Comparison of ENCODE assay signal across 15 cellular contexts in genomic region chr10:119495061-119495505, GRCh38. TPM values are rescaled to one million over a fixed set of nuclear protein-coding genes. Genes with fewer than 3 reads are reported as not detected.
A peak's percentile ranks its signal among the peaks of the same experiment; 100 is the strongest.
DNase-seq lines count a peak whose midpoint lies in the region; ATAC-seq and TF ChIP-seq lines count a peak whose summit lies in the region.
"Had no signal": no experiment of that assay in that cellular context is flagged by ENCODE, and none has a peak within 500 bp of the region (broad histone marks: within the 10 kb centered on the region; RNA-seq: fewer than 3 reads in every experiment).

No MANE protein-coding gene starts in this region.

- peak overlapping the region; percentile 72 for H3K27ac Mint-ChIP-seq in activated T-cell treated with anti-CD3 and anti-CD28 coated beads, Interleukin-2, amount 50 U/mL, for 24 hours
- no peak overlapping the region for H3K27ac Mint-ChIP-seq in activated T-cell treated with anti-CD3 and anti-CD28 coated beads, Interleukin-2, amount 50 U/mL, for 72 hours
- H3K27ac Mint-ChIP-seq in T-helper 17 cell (peak overlapping the region; percentile 84), glutamatergic neuron (ENCODE audit: unreplicated experiment) (peak overlapping the region; percentile 8)

- H3K27me3 Mint-ChIP-seq in activated T-cell treated with anti-CD3 and anti-CD28 coated beads, Interleukin-2, amount 50 U/mL, for 24 hours: no peaks in the 10 kb centered on the region
- H3K27me3 Mint-ChIP-seq in activated T-cell treated with anti-CD3 and anti-CD28 coated beads, Interleukin-2, amount 50 U/mL, for 72 hours (ENCODE audit: low read depth): no peaks in the 10 kb centered on the region
- H3K27me3 Mint-ChIP-seq in T-helper 17 cell (no peaks in the 10 kb centered on the region), glutamatergic neuron (ENCODE audit: unreplicated experiment) (no peaks in the 10 kb centered on the region)

- H3K9ac ChIP-seq in subcutaneous abdominal adipose tissue (ENCODE audit: low read length in 5 of 5): no peak overlapping the region

- peaks cover 33% of the 10 kb centered on the region for H3K36me3 Mint-ChIP-seq in activated T-cell treated with anti-CD3 and anti-CD28 coated beads, Interleukin-2, amount 50 U/mL, for 24 hours (ENCODE audit: low read depth)
- peaks cover 0 to 7% of the 10 kb centered on the region in 2 donors for H3K36me3 Mint-ChIP-seq in activated T-cell treated with anti-CD3 and anti-CD28 coated beads, Interleukin-2, amount 50 U/mL, for 72 hours (ENCODE audit: insufficient read depth in 2 of 2)
- H3K36me3 Mint-ChIP-seq in T-helper 17 cell (ENCODE audit: low read depth) (no peaks in the 10 kb centered on the region), glutamatergic neuron (ENCODE audit: unreplicated experiment) (no peaks in the 10 kb centered on the region)

- H3K4me1 Mint-ChIP-seq in activated T-cell treated with anti-CD3 and anti-CD28 coated beads, Interleukin-2, amount 50 U/mL, for 24 hours (ENCODE audit: low read depth): peaks cover 85% of the 10 kb centered on the region
- H3K4me1 Mint-ChIP-seq in activated T-cell treated with anti-CD3 and anti-CD28 coated beads, Interleukin-2, amount 50 U/mL, for 72 hours (ENCODE audit: low read depth): peaks cover 83% of the 10 kb centered on the region
- H3K4me1 Mint-ChIP-seq in T-helper 17 cell (peaks cover 37% of the 10 kb centered on the region), glutamatergic neuron (ENCODE audit: low read depth, unreplicated experiment) (peaks cover 13% of the 10 kb centered on the region)

- H3K9me3 Mint-ChIP-seq in activated T-cell treated with anti-CD3 and anti-CD28 coated beads, Interleukin-2, amount 50 U/mL, for 24 hours: no peaks in the 10 kb centered on the region
- no peaks in the 10 kb centered on the region for H3K9me3 Mint-ChIP-seq in activated T-cell treated with anti-CD3 and anti-CD28 coated beads, Interleukin-2, amount 50 U/mL, for 72 hours
- peaks cover 7% of the 10 kb centered on the region for H3K9me3 Mint-ChIP-seq in glutamatergic neuron (ENCODE audit: unreplicated experiment)

- peaks cover 0 to 12% (median 0%) of the 10 kb centered on the region in 5 donors for H3K36me3 ChIP-seq in subcutaneous abdominal adipose tissue (ENCODE audit: control insufficient read depth in 5 of 5, insufficient read depth in 5 of 5, low read length in 5 of 5)
- H3K36me3 ChIP-seq: ovary had no signal

- TF ChIP-seq CTCF in glutamatergic neuron (IDR thresholded peaks at IDR 0.05; ENCODE audit: partially characterized antibody, unreplicated experiment): no peak

- H3K9me3 ChIP-seq in T-helper 17 cell (ENCODE audit: control insufficient read depth, low read length, poor library complexity, severe bottlenecking): no peaks in the 10 kb centered on the region
- H3K9me3 ChIP-seq in subcutaneous abdominal adipose tissue (ENCODE audit: control insufficient read depth in 5 of 5, low read length in 5 of 5): no peaks in the 10 kb centered on the region
- H3K9me3 ChIP-seq: ovary, testis had no signal

- no peaks in the 10 kb centered on the region for H3K27me3 ChIP-seq in subcutaneous abdominal adipose tissue (ENCODE audit: control insufficient read depth in 5 of 5, insufficient read depth in 4 of 5, low read length in 5 of 5)
- H3K27me3 ChIP-seq: ovary, testis had no signal

- peak overlapping the region; percentile 2 for H3K27ac ChIP-seq in subcutaneous abdominal adipose tissue (ENCODE audit: low read depth, low read length)
- H3K27ac ChIP-seq: testis had no signal

- no peak for ATAC-seq in activated T-cell treated with anti-CD3 and anti-CD28 coated beads, Interleukin-2, amount 50 U/mL, for 72 hours (replicated peaks in 1 of 2)
- ATAC-seq in T-helper 17 cell (no peak), HG03095 (IDR thresholded peaks at IDR 0.05; ENCODE audit: unreplicated experiment) (no peak), HG03139 (IDR thresholded peaks at IDR 0.05; ENCODE audit: unreplicated experiment) (no peak), GM21447 (IDR thresholded peaks at IDR 0.05; ENCODE audit: unreplicated experiment) (no peak)

- no peak overlapping the region for H3K4me3 Mint-ChIP-seq in activated T-cell treated with anti-CD3 and anti-CD28 coated beads, Interleukin-2, amount 50 U/mL, for 24 hours
- peak overlapping the region in 1 of 2 donors; percentile 41 for H3K4me3 Mint-ChIP-seq in activated T-cell treated with anti-CD3 and anti-CD28 coated beads, Interleukin-2, amount 50 U/mL, for 72 hours
- H3K4me3 Mint-ChIP-seq in T-helper 17 cell: no peak overlapping the region
- no peak overlapping the region for H3K4me3 Mint-ChIP-seq in glutamatergic neuron (ENCODE audit: unreplicated experiment)

- H3K4me3 ChIP-seq in subcutaneous abdominal adipose tissue (ENCODE audit: low read depth in 1 of 5, low read length in 5 of 5): no peak overlapping the region
- H3K4me3 ChIP-seq: lung, ovary, testis had no signal

- H3K4me1 ChIP-seq in subcutaneous abdominal adipose tissue (ENCODE audit: control insufficient read depth in 5 of 5, insufficient read depth in 5 of 5, low read length in 5 of 5): peaks cover 0 to 21% (median 6%) of the 10 kb centered on the region in 5 donors
- H3K4me1 ChIP-seq: testis had no signal

- no peak for DNase-seq in activated T-cell treated with anti-CD3 and anti-CD28 coated beads, Interleukin-2, amount 50 U/mL, for 24 hours
- no peak for DNase-seq in activated T-cell treated with anti-CD3 and anti-CD28 coated beads, Interleukin-2, amount 50 U/mL, for 72 hours
- no peak for DNase-seq in T-helper 17 cell
- DNase-seq in glutamatergic neuron: no peak
- DNase-seq: aorta; NCI-H1930; NCI-H82; ovary; stimulated activated CD4-positive, alpha-beta T cell treated with anti-CD3 and anti-CD28 coated beads, Interleukin-12 subunit alpha, Interleukin-12 subunit beta, amount 100 ng/mL, for 4 hours; testis had no signal

RNA-seq across cellular contexts. Expression of gene RGS10, which starts 47.4 kb away (rescaled TPM):
- 100 to 1,000 TPM; 161 to 208 TPM for total RNA-seq in activated T-cell treated with anti-CD3 and anti-CD28 coated beads, Interleukin-2, amount 50 U/mL, for 72 hours
- total RNA-seq in T-helper 17 cell (100 to 1,000 TPM in 1 of 2 donors, 10 to 100 TPM in 1; 64.7 to 135 TPM), glutamatergic neuron (ENCODE audit: unreplicated experiment) (311 TPM)
